Comparison of ENCODE assay signal across 23 cellular contexts in the genomic region with DNA sequence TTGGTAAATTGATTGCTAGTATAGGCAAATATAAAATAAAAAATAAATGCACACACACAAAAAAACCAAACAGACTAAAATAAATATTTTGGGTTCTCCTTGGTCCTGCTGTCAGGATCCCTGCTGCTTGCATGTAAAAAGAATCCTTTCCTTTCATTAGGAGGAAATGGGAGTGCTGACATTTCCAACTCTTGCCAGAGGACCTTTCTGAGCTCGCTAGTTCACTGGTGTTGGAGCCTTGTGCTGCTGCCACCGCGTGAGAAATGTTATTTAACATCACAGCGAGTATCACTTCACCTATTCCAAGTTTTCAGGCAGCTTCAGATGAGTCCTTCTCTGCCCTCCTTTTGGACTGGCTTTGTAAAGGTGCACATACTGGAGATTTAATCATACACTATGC.
"Had no signal": no experiment of that assay in that cellular context is flagged by ENCODE, and none has a peak within 500 bp of the region (broad histone marks: within the 10 kb centered on the region; RNA-seq: fewer than 3 reads in every experiment).

No MANE protein-coding gene starts in this region.

- H3K27ac ChIP-seq: breast epithelium, colonic mucosa, heart left ventricle, lower lobe of right lung, spleen, thoracic aorta, upper lobe of left lung had no signal

- H3K4me1 ChIP-seq: breast epithelium, colonic mucosa, heart left ventricle, lower lobe of right lung, spleen, upper lobe of left lung had no signal

- H3K27ac Mint-ChIP-seq: activated naive CD8-positive, alpha-beta T cell treated with anti-CD3 and anti-CD28 coated beads for 36 hours; immature natural killer cell; naive thymus-derived CD8-positive, alpha-beta T cell; progenitor cell of endocrine pancreas; T-helper 1 cell treated with Interleukin-12 subunit alpha and Interleukin-12 subunit beta and Interleukin-4 antibody, amounts not matched to agents 30 μg/mL and 1 μg/mL, for 36 hours had no signal

- H3K36me3 Mint-ChIP-seq: activated naive CD8-positive, alpha-beta T cell treated with anti-CD3 and anti-CD28 coated beads for 36 hours; immature natural killer cell; naive thymus-derived CD8-positive, alpha-beta T cell had no signal

- H3K27me3 Mint-ChIP-seq: activated naive CD8-positive, alpha-beta T cell treated with anti-CD3 and anti-CD28 coated beads for 36 hours; central memory CD8-positive, alpha-beta T cell; naive thymus-derived CD8-positive, alpha-beta T cell; progenitor cell of endocrine pancreas had no signal

- H3K4me3 Mint-ChIP-seq: activated naive CD8-positive, alpha-beta T cell treated with anti-CD3 and anti-CD28 coated beads for 36 hours; activated T-cell treated with anti-CD3 and anti-CD28 coated beads, Interleukin-2, amount 50 U/mL, for 4 hours; central memory CD8-positive, alpha-beta T cell; immature natural killer cell; naive thymus-derived CD8-positive, alpha-beta T cell; T-helper 1 cell treated with Interleukin-12 subunit alpha and Interleukin-12 subunit beta and Interleukin-4 antibody, amounts not matched to agents 30 μg/mL and 1 μg/mL, for 36 hours had no signal

- H3K27me3 ChIP-seq: breast epithelium, colonic mucosa, dorsolateral prefrontal cortex, heart left ventricle, spleen, upper lobe of left lung had no signal

- H3K9me3 Mint-ChIP-seq: activated naive CD8-positive, alpha-beta T cell treated with anti-CD3 and anti-CD28 coated beads for 36 hours; activated T-cell treated with anti-CD3 and anti-CD28 coated beads, Interleukin-2, amount 50 U/mL, for 4 hours; T-helper 1 cell treated with Interleukin-12 subunit alpha and Interleukin-12 subunit beta and Interleukin-4 antibody, amounts not matched to agents 30 μg/mL and 1 μg/mL, for 36 hours had no signal

- DNase-seq: activated CD4-positive, alpha-beta T cell treated with anti-CD3 and anti-CD28 coated beads for 4 hours; activated CD4-positive, alpha-beta T cell treated with anti-CD3 and anti-CD28 coated beads, Interleukin-2, amount 50 U/mL, for 48 hours; activated CD4-positive, CD25-positive, alpha-beta regulatory T cell; activated CD8-positive, alpha-beta memory T cell treated with anti-CD3 and anti-CD28 coated beads, Interleukin-2, amount 50 U/mL, for 48 hours; activated naive CD4-positive, alpha-beta T cell treated with Interleukin-2 at 50 U/mL for 16 hours; activated naive CD8-positive, alpha-beta T cell treated with anti-CD3 and anti-CD28 coated beads for 36 hours; activated T-cell treated with anti-CD3 and anti-CD28 coated beads, Interleukin-2, amount 50 U/mL, for 4 hours; colonic mucosa; dorsolateral prefrontal cortex; heart left ventricle; immature natural killer cell; lower lobe of right lung; naive thymus-derived CD8-positive, alpha-beta T cell; retina; spleen; stimulated activated CD4-positive, alpha-beta T cell treated with anti-CD3 and anti-CD28 coated beads, Interleukin-4, amount 100 ng/mL, for 24 hours; stimulated activated naive CD4-positive, alpha-beta T cell treated with Interleukin-2 at 50 U/mL for 16 hours had no signal

- H3K4me3 ChIP-seq: breast epithelium, colonic mucosa, dorsolateral prefrontal cortex, heart left ventricle, lower lobe of right lung, spleen, thoracic aorta, upper lobe of left lung had no signal

- H3K4me1 Mint-ChIP-seq: activated naive CD8-positive, alpha-beta T cell treated with anti-CD3 and anti-CD28 coated beads for 36 hours; central memory CD8-positive, alpha-beta T cell; immature natural killer cell; naive thymus-derived CD8-positive, alpha-beta T cell had no signal

- H3K36me3 ChIP-seq: breast epithelium, colonic mucosa, heart left ventricle, lower lobe of right lung, spleen, thoracic aorta, upper lobe of left lung had no signal

- H3K9me3 ChIP-seq: breast epithelium, colonic mucosa, heart left ventricle, lower lobe of right lung, spleen, thoracic aorta, upper lobe of left lung had no signal
